Comparison of ENCODE assay signal across 34 cellular contexts in the genomic region with DNA sequence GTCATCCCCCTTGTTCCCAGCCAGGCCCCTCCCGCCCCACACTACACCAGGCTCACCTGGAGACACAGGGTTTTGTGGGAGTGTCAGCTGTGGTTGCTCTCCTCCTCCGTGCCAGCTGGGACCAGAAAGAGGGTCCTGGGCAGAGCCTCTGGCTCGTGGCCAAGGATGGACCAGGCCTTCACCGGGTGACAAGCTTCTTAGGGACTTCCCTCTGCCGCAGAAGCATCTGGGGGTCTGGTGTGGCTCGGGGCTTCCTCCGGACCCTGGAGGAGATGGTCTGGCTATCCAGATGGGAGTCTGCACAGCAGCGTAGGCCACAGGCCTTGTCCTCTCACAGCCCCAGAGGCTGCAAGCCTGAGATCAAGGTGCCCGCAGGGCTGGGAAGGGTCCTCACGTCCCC.
"Had no signal": no experiment of that assay in that cellular context is flagged by ENCODE, and none has a peak within 500 bp of the region (broad histone marks: within the 10 kb centered on the region; RNA-seq: fewer than 3 reads in every experiment).

No MANE protein-coding gene starts in this region.

- H3K9me3 ChIP-seq: adrenal gland, body of pancreas, breast epithelium had no signal

- ATAC-seq: activated CD8-positive, alpha-beta T cell treated with anti-CD3 and anti-CD28 coated beads for 36 hours; activated naive CD4-positive, alpha-beta T cell treated with anti-CD3 and anti-CD28 coated beads, Interleukin-2, amount 50 U/mL, for 72 hours; activated T-cell treated with anti-CD3 and anti-CD28 coated beads, Interleukin-2, amount 50 U/mL, for 4 hours; activated T-cell treated with anti-CD3 and anti-CD28 coated beads, Interleukin-2, amount 50 U/mL, for 72 hours; activated T-helper 17 cell treated with anti-CD3 and anti-CD28 coated beads, Interleukin-2, amount 50 U/mL, for 72 hours; body of pancreas had no signal

- H3K27me3 ChIP-seq: adrenal gland, body of pancreas, brain microvascular endothelial cell had no signal

- FAIRE-seq: astrocyte, TTC549 had no signal

- H3K4me3 ChIP-seq: adrenal gland, body of pancreas, breast epithelium had no signal

- H3K27ac ChIP-seq: adrenal gland, body of pancreas, brain microvascular endothelial cell, breast epithelium, VCaP had no signal

- H3K36me3 ChIP-seq: adrenal gland, brain microvascular endothelial cell, breast epithelium had no signal

- H3K4me1 ChIP-seq: adrenal gland, breast epithelium had no signal

- DNase-seq: activated B cell treated with CpG ODN at 0.5 μM for 24 hours; activated CD4-positive, alpha-beta memory T cell treated with anti-CD3 and anti-CD28 coated beads for 36 hours; activated CD4-positive, alpha-beta T cell treated with anti-CD3 and anti-CD28 coated beads for 4 hours; activated CD4-positive, alpha-beta T cell treated with anti-CD3 and anti-CD28 coated beads, Interleukin-2, amount 10 ng/mL, durations not matched to agents 24 days and 14 days; activated CD4-positive, alpha-beta T cell treated with anti-CD3 and anti-CD28 coated beads, Interleukin-2, amount 50 U/mL, for 1 hour; activated CD4-positive, alpha-beta T cell treated with anti-CD3 and anti-CD28 coated beads, Interleukin-2, amount 50 U/mL, for 4 hours; activated CD4-positive, CD25-positive, alpha-beta regulatory T cell treated with anti-CD3 and anti-CD28 coated beads, Interleukin-2, amount 50 U/mL, for 72 hours; activated CD8-positive, alpha-beta memory T cell treated with anti-CD3 and anti-CD28 coated beads, Interleukin-2, amount 50 U/mL, for 4 hours; activated CD8-positive, alpha-beta T cell treated with anti-CD3 and anti-CD28 coated beads for 36 hours; activated effector memory CD4-positive, alpha-beta T cell treated with anti-CD3 and anti-CD28 coated beads, Interleukin-2, amount 50 U/mL, for 16 hours; activated gamma-delta T cell treated with Interleukin-2 at 50 U/mL for 16 hours; activated naive CD4-positive, alpha-beta T cell; activated naive CD4-positive, alpha-beta T cell treated with anti-CD3 and anti-CD28 coated beads for 36 hours; activated naive CD4-positive, alpha-beta T cell treated with anti-CD3 and anti-CD28 coated beads, Interleukin-2, amount 50 U/mL, for 16 hours; activated naive CD8-positive, alpha-beta T cell treated with anti-CD3 and anti-CD28 coated beads for 36 hours; activated T-cell treated with anti-CD3 and anti-CD28 coated beads for 4 hours; activated T-cell treated with anti-CD3 and anti-CD28 coated beads, Interleukin-2, amount 50 U/mL, for 1 hour; activated T-cell treated with anti-CD3 and anti-CD28 coated beads, Interleukin-2, amount 50 U/mL, for 4 hours; activated T-cell treated with anti-CD3 and anti-CD28 coated beads, Interleukin-2, amount 50 U/mL, for 72 hours; adrenal gland; amniotic stem cell; aorta; body of pancreas; brain microvascular endothelial cell; central memory CD4-positive, alpha-beta T cell; T-helper 1 cell; T-helper 2 cell; T-helper 9 cell had no signal
